ENCODE assay signal across 9 cellular contexts in the genomic region with DNA sequence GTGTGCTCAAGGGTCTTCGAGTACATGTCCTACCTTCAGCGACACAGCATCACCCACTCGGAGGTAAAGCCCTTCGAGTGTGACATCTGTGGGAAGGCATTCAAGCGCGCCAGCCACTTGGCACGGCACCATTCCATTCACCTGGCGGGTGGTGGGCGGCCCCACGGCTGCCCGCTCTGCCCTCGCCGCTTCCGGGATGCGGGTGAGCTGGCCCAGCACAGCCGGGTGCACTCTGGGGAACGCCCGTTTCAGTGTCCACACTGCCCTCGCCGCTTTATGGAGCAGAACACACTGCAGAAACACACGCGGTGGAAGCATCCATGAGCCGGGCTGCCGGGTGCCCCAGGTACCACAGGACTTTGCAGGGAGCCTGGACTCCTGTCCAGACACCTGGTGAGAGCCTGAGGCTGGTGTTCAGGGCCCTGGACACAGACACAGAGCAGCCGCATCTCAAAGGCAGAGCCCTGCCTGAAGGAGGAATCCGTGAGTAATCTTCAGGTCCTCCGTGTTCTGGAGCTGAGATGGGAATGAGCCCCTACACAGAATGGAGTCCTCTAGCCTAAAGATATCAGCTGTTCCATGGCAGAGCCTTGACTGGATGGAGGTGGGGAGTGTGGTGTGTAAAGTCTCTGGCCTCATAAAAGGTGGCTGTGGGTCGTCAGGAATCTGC. TPM values are rescaled to one million over a fixed set of nuclear protein-coding genes. Genes with fewer than 3 reads are reported as not detected.
DNase-seq lines count a peak whose midpoint lies in the region; ATAC-seq, FAIRE-seq and TF ChIP-seq lines count a peak whose summit lies in the region.
"Had no signal": no experiment of that assay in that cellular context is flagged by ENCODE, and none has a peak within 500 bp of the region (broad histone marks: within the 10 kb centered on the region; RNA-seq: fewer than 3 reads in every experiment).

No MANE protein-coding gene starts in this region.

- FAIRE-seq in endothelial cell of umbilical vein (lab: Jason Lieb, UNC): no peak

- H3K27me3 ChIP-seq in endothelial cell of umbilical vein (ENCODE audit: control insufficient read depth in 2 of 2, insufficient read depth in 2 of 2, low read length in 2 of 2): no peaks in the 10 kb centered on the region

- H2AFZ ChIP-seq in OCI-LY7 (ENCODE audit: low read length) (no peak overlapping the region), endothelial cell of umbilical vein (ENCODE audit: low read depth, low read length) (no peak overlapping the region)

- ATAC-seq in GM18502 (IDR thresholded peaks at IDR 0.05; ENCODE audit: poor library complexity, unreplicated experiment): no peak

- intact Hi-C loops in OCI-LY7 (cut with micrococcal nuclease; ENCODE audit: unreplicated experiment) (loop anchor here (5.0 kb wide), 1 partner anchor 497 kb away; the partner anchor contains the start of gene ZNF444), endothelial cell of umbilical vein (cut with micrococcal nuclease) (loop anchor here (5.0 kb wide), 1 partner anchor 558 kb away; no protein-coding TSS in a partner anchor)

- H3K4me2 ChIP-seq in OCI-LY7 (ENCODE audit: low read length) (peak overlapping the region; percentile 89), endothelial cell of umbilical vein (ENCODE audit: insufficient read depth, low read length) (no peak overlapping the region)

- peak overlapping the region; percentile 86 for H3K27ac ChIP-seq in OCI-LY7 (ENCODE audit: low read depth, low read length, poor library complexity, severe bottlenecking)
- H3K27ac ChIP-seq in endothelial cell of umbilical vein (ENCODE audit: insufficient read depth, low read depth, low read length): no peak overlapping the region

- TF ChIP-seq CTCF in OCI-LY7 (conservative IDR thresholded peaks at IDR 0.05; ENCODE audit: low read length) (no peak), endothelial cell of umbilical vein (IDR thresholded peaks at IDR 0.05; ENCODE audit: extremely low read depth in 1 of 2, insufficient read depth in 1 of 2, low read depth in 1 of 2, low read length in 2 of 2) (no peak), osteocyte (IDR thresholded peaks at IDR 0.05) (no peak), GM20000 (IDR thresholded peaks at IDR 0.05; ENCODE audit: extremely low read depth, missing control alignments) (no peak)

- dilution Hi-C loops in endothelial cell of umbilical vein (cut with MboI; ENCODE audit: extremely low pct_ligation_motif_present, low sequenced_read_pairs): no loop called here

- peak overlapping the region; percentile 93 for H3K4me3 Mint-ChIP-seq in T-helper 2 cell treated with Interferon-gamma antibody and Interleukin-4, amounts not matched to agents 5 μg/mL and 100 μg/mL, for 36 hours
- H3K4me3 Mint-ChIP-seq in osteocyte (ENCODE audit: unreplicated experiment): peak overlapping the region; percentile 93

- H3K9me3 Mint-ChIP-seq in T-helper 2 cell treated with Interferon-gamma antibody and Interleukin-4, amounts not matched to agents 5 μg/mL and 100 μg/mL, for 36 hours: no peaks in the 10 kb centered on the region
- H3K9me3 Mint-ChIP-seq in osteocyte (ENCODE audit: unreplicated experiment): no peaks in the 10 kb centered on the region

- no peaks in the 10 kb centered on the region for H3K9me1 ChIP-seq in endothelial cell of umbilical vein (replicated peaks; ENCODE audit: control insufficient read depth, extremely low read depth, insufficient read depth, low read length)

- CTCF ChIA-PET in OCI-LY7 (lab: Charles Lee; ENCODE audit: unreplicated experiment) (no interaction called here), endothelial cell of umbilical vein (lab: Charles Lee) (no interaction called here)

- H3K79me2 ChIP-seq in OCI-LY7 (ENCODE audit: insufficient read depth, low read depth, low read length) (peaks cover 61% of the 10 kb centered on the region), endothelial cell of umbilical vein (ENCODE audit: control insufficient read depth, insufficient read depth, low read length) (peaks cover 23% of the 10 kb centered on the region)

- peaks cover 59% of the 10 kb centered on the region for H3K4me1 ChIP-seq in OCI-LY7 (ENCODE audit: insufficient read depth, low read length, poor library complexity, severe bottlenecking)
- peaks cover 35% of the 10 kb centered on the region for H3K4me1 ChIP-seq in endothelial cell of umbilical vein (ENCODE audit: control insufficient read depth, extremely low read depth, insufficient read depth, low read length)

- POLR2A ChIA-PET in OCI-LY7 (lab: Charles Lee) (interaction anchor here (1.2 kb wide), 1 partner anchor 9 kb away, joined by 3 read pairs; no protein-coding TSS in a partner anchor), endothelial cell of umbilical vein (lab: Charles Lee) (no interaction called here)

- H3K9me3 ChIP-seq in OCI-LY7 (ENCODE audit: low read length) (no peaks in the 10 kb centered on the region), endothelial cell of umbilical vein (replicated peaks; ENCODE audit: control insufficient read depth, insufficient read depth, low read length) (no peaks in the 10 kb centered on the region)

- H3K36me3 ChIP-seq in OCI-LY7 (ENCODE audit: insufficient read depth, low read length) (peaks cover 38% of the 10 kb centered on the region), endothelial cell of umbilical vein (ENCODE audit: control insufficient read depth in 2 of 2, extremely low read depth in 1 of 2, insufficient read depth in 2 of 2, low read length in 2 of 2) (peaks cover 3 to 10% of the 10 kb centered on the region in 2 experiments)

- peak overlapping the region; percentile 98 for H3K4me3 ChIP-seq in OCI-LY7 (ENCODE audit: low read depth, low read length, poor library complexity, severe bottlenecking)
- H3K4me3 ChIP-seq in endothelial cell of umbilical vein (replicated peaks in 1 of 3; ENCODE audit: insufficient read depth in 1 of 3, low read depth in 1 of 3, low read length in 3 of 3): no peak overlapping the region

- H4K20me1 ChIP-seq in OCI-LY7 (ENCODE audit: insufficient read depth, low read length) (no peaks in the 10 kb centered on the region), endothelial cell of umbilical vein (replicated peaks; ENCODE audit: control insufficient read depth, extremely low read depth, insufficient read depth, low read length) (no peaks in the 10 kb centered on the region)

- no peak for DNase-seq in T-helper 2 cell treated with Interferon-gamma antibody and Interleukin-4, amounts not matched to agents 5 μg/mL and 100 μg/mL, for 36 hours (ENCODE audit: low spot score)
- DNase-seq in T-helper 2 cell: no peak
- peak; percentile 54 for DNase-seq in OCI-LY7 (ENCODE audit: low spot score)
- DNase-seq in endothelial cell of umbilical vein (ENCODE audit: low read depth, low spot score): no peak
- DNase-seq in osteocyte (ENCODE audit: extremely low spot score, unreplicated experiment): no peak
- DNase-seq in GM20000 (ENCODE audit: low spot score): no peak
- no peak for DNase-seq in stimulated activated CD4-positive, alpha-beta T cell treated with anti-CD3 and anti-CD28 coated beads, Interleukin-4, amount 100 ng/mL, for 1 hour
- DNase-seq: NCI-H526 had no signal

- H3K27ac Mint-ChIP-seq in T-helper 2 cell treated with Interferon-gamma antibody and Interleukin-4, amounts not matched to agents 5 μg/mL and 100 μg/mL, for 36 hours: no peak overlapping the region
- H3K27ac Mint-ChIP-seq in osteocyte (ENCODE audit: unreplicated experiment): no peak overlapping the region

- peaks cover 34% of the 10 kb centered on the region for H3K4me1 Mint-ChIP-seq in T-helper 2 cell treated with Interferon-gamma antibody and Interleukin-4, amounts not matched to agents 5 μg/mL and 100 μg/mL, for 36 hours (ENCODE audit: low read depth)
- peaks cover 54% of the 10 kb centered on the region for H3K4me1 Mint-ChIP-seq in osteocyte (ENCODE audit: unreplicated experiment)

- peaks cover 16% of the 10 kb centered on the region for H3K36me3 Mint-ChIP-seq in T-helper 2 cell treated with Interferon-gamma antibody and Interleukin-4, amounts not matched to agents 5 μg/mL and 100 μg/mL, for 36 hours (ENCODE audit: low read depth)
- peaks cover 4% of the 10 kb centered on the region for H3K36me3 Mint-ChIP-seq in osteocyte (ENCODE audit: unreplicated experiment)

- H3K27me3 Mint-ChIP-seq in T-helper 2 cell treated with Interferon-gamma antibody and Interleukin-4, amounts not matched to agents 5 μg/mL and 100 μg/mL, for 36 hours (ENCODE audit: low read depth): no peaks in the 10 kb centered on the region
- H3K27me3 Mint-ChIP-seq in osteocyte (ENCODE audit: unreplicated experiment): no peaks in the 10 kb centered on the region

- BruUV-seq in OCI-LY7 (replicated peaks; lab: Mats Ljungman, UMichigan) (no TSS peak), endothelial cell of umbilical vein (replicated peaks; lab: Mats Ljungman, UMichigan) (TSS peak; percentile 32)

- no peak for TF ChIP-seq POLR2A in endothelial cell of umbilical vein (IDR thresholded peaks at IDR 0.05; ENCODE audit: low read depth, low read length)

- no peaks in the 10 kb centered on the region for H3K9me2 ChIP-seq in OCI-LY7 (ENCODE audit: insufficient read depth, low read length)

- H3K9ac ChIP-seq in endothelial cell of umbilical vein (replicated peaks; ENCODE audit: extremely low read depth, insufficient read depth, low read length): no peak overlapping the region

RNA-seq across cellular contexts. Expression of gene ZNF581, which starts 1.5 kb away (rescaled TPM):
- total RNA-seq in OCI-LY7 (2014; rRNA removed; shearing (Covaris generic)): 26.6 and 44.5 TPM in 2 replicates
- total RNA-seq in OCI-LY7 (2022) (39.7 and 41.8 TPM in 2 replicates), endothelial cell of umbilical vein (27.8 and 31.4 TPM in 2 replicates), osteocyte (29.6 and 33.8 TPM in 2 replicates)
- polyA plus RNA-seq in endothelial cell of umbilical vein: 32.3 and 37.0 TPM in 2 replicates
- 24.2 and 31.0 TPM in 2 replicates for polyA plus RNA-seq in endothelial cell of umbilical vein (2011; cell fraction: cytosol; rRNA removed)
- polyA plus RNA-seq in endothelial cell of umbilical vein (2011; cell fraction: nucleus; rRNA removed): 9.1 and 13.7 TPM in 2 replicates
- 25.4 and 37.5 TPM in 2 replicates for polyA plus RNA-seq in endothelial cell of umbilical vein (2012)
- polyA minus RNA-seq in endothelial cell of umbilical vein: 17.1 and 24.4 TPM in 2 replicates
- 13.7 TPM for polyA minus RNA-seq in endothelial cell of umbilical vein (2011; cell fraction: cytosol; rRNA and poly(A)+ RNA removed)
- 2.8 and 4.9 TPM in 2 replicates for polyA minus RNA-seq in endothelial cell of umbilical vein (2011; cell fraction: nucleus; rRNA and poly(A)+ RNA removed)

RNA-seq across cellular contexts. Expression of gene CCDC106, which starts 3.0 kb away (rescaled TPM):
- 29.4 and 30.1 TPM in 2 replicates for total RNA-seq in OCI-LY7 (2014; rRNA removed; shearing (Covaris generic))
- 29.0 and 30.9 TPM in 2 replicates for total RNA-seq in OCI-LY7 (2022)
- total RNA-seq in endothelial cell of umbilical vein: 11.8 and 13.2 TPM in 2 replicates
- polyA plus RNA-seq in endothelial cell of umbilical vein: 12.0 and 17.8 TPM in 2 replicates
- 6.7 and 12.5 TPM in 2 replicates for polyA plus RNA-seq in endothelial cell of umbilical vein (2011; cell fraction: cytosol; rRNA removed)
- 11.5 and 13.9 TPM in 2 replicates for polyA plus RNA-seq in endothelial cell of umbilical vein (2011; cell fraction: nucleus; rRNA removed)
- polyA plus RNA-seq in endothelial cell of umbilical vein (2012): 7.3 and 12.6 TPM in 2 replicates
- 2.5 and 2.6 TPM in 2 replicates for polyA minus RNA-seq in endothelial cell of umbilical vein
- 3.7 TPM for polyA minus RNA-seq in endothelial cell of umbilical vein (2011; cell fraction: cytosol; rRNA and poly(A)+ RNA removed)
- polyA minus RNA-seq in endothelial cell of umbilical vein (2011; cell fraction: nucleus; rRNA and poly(A)+ RNA removed): 1.5 and 2.7 TPM in 2 replicates
- total RNA-seq in osteocyte: 25.9 and 28.1 TPM in 2 replicates

RNA-seq across cellular contexts. Expression of gene ZNF580, which starts 4.2 kb away (rescaled TPM):
- 17.6 and 24.4 TPM in 2 replicates for total RNA-seq in OCI-LY7 (2014; rRNA removed; shearing (Covaris generic))
- total RNA-seq in OCI-LY7 (2022): 50.0 and 52.1 TPM in 2 replicates
- total RNA-seq in endothelial cell of umbilical vein: 32.5 and 41.1 TPM in 2 replicates
- polyA plus RNA-seq in endothelial cell of umbilical vein: 13.7 and 16.9 TPM in 2 replicates
- polyA plus RNA-seq in endothelial cell of umbilical vein (2011; cell fraction: cytosol; rRNA removed): 11.2 and 16.6 TPM in 2 replicates
- 22.6 and 26.6 TPM in 2 replicates for polyA plus RNA-seq in endothelial cell of umbilical vein (2011; cell fraction: nucleus; rRNA removed)
- 25.0 and 30.3 TPM in 2 replicates for polyA plus RNA-seq in endothelial cell of umbilical vein (2012)
- 7.4 and 10.2 TPM in 2 replicates for polyA minus RNA-seq in endothelial cell of umbilical vein
- polyA minus RNA-seq in endothelial cell of umbilical vein (2011; cell fraction: cytosol; rRNA and poly(A)+ RNA removed): 12.2 TPM
- polyA minus RNA-seq in endothelial cell of umbilical vein (2011; cell fraction: nucleus; rRNA and poly(A)+ RNA removed): 4.6 and 8.8 TPM in 2 replicates
- total RNA-seq in osteocyte: 62.3 and 79.8 TPM in 2 replicates

RNA-seq across cellular contexts. Expression of gene U2AF2, which starts 9.9 kb away (rescaled TPM):
- 193 and 211 TPM in 2 replicates for total RNA-seq in OCI-LY7 (2014; rRNA removed; shearing (Covaris generic))
- total RNA-seq in OCI-LY7 (2022) (233 and 264 TPM in 2 replicates), endothelial cell of umbilical vein (246 and 259 TPM in 2 replicates), osteocyte (174 and 189 TPM in 2 replicates)
- 173 and 183 TPM in 2 replicates for polyA plus RNA-seq in endothelial cell of umbilical vein
- polyA plus RNA-seq in endothelial cell of umbilical vein (2011; cell fraction: cytosol; rRNA removed): 207 and 211 TPM in 2 replicates
- 352 and 403 TPM in 2 replicates for polyA plus RNA-seq in endothelial cell of umbilical vein (2011; cell fraction: nucleus; rRNA removed)
- polyA plus RNA-seq in endothelial cell of umbilical vein (2012): 162 and 163 TPM in 2 replicates
- 106 and 117 TPM in 2 replicates for polyA minus RNA-seq in endothelial cell of umbilical vein
- polyA minus RNA-seq in endothelial cell of umbilical vein (2011; cell fraction: cytosol; rRNA and poly(A)+ RNA removed): 100.0 TPM
- polyA minus RNA-seq in endothelial cell of umbilical vein (2011; cell fraction: nucleus; rRNA and poly(A)+ RNA removed): 83.5 and 131 TPM in 2 replicates

RNA-seq across cellular contexts. Expression of gene ZNF784, which starts 20.6 kb away (rescaled TPM):
- 3.4 and 6.6 TPM in 2 replicates for total RNA-seq in OCI-LY7 (2014; rRNA removed; shearing (Covaris generic))
- total RNA-seq in OCI-LY7 (2022) (4.0 and 5.4 TPM in 2 replicates), endothelial cell of umbilical vein (4.9 and 7.1 TPM in 2 replicates), osteocyte (9.2 and 9.6 TPM in 2 replicates)
- polyA plus RNA-seq in endothelial cell of umbilical vein: 4.9 and 5.6 TPM in 2 replicates
- polyA plus RNA-seq in endothelial cell of umbilical vein (2011; cell fraction: cytosol; rRNA removed): 3.0 and 3.5 TPM in 2 replicates
- 8.6 and 9.3 TPM in 2 replicates for polyA plus RNA-seq in endothelial cell of umbilical vein (2011; cell fraction: nucleus; rRNA removed)
- 3.6 and 5.6 TPM in 2 replicates for polyA plus RNA-seq in endothelial cell of umbilical vein (2012)
- polyA minus RNA-seq in endothelial cell of umbilical vein: 4.6 and 5.7 TPM in 2 replicates
- polyA minus RNA-seq in endothelial cell of umbilical vein (2011; cell fraction: cytosol; rRNA and poly(A)+ RNA removed): 3.3 TPM
- polyA minus RNA-seq in endothelial cell of umbilical vein (2011; cell fraction: nucleus; rRNA and poly(A)+ RNA removed): 4.3 and 6.3 TPM in 2 replicates
